In genomic region chr20:21512634-21513180, GRCh38 we compare ENCODE assay signal across 10 cellular contexts. TPM values are rescaled to one million over a fixed set of nuclear protein-coding genes. Genes with fewer than 3 reads are reported as not detected.
DNase-seq lines count a peak whose midpoint lies in the region; ATAC-seq, FAIRE-seq and TF ChIP-seq lines count a peak whose summit lies in the region.
"Had no signal": no experiment of that assay in that cellular context is flagged by ENCODE, and none has a peak within 500 bp of the region (broad histone marks: within the 10 kb centered on the region; RNA-seq: fewer than 3 reads in every experiment).

No MANE protein-coding gene starts in this region.

- no peaks in the 10 kb centered on the region for H3K9me3 ChIP-seq in HepG2 (ENCODE audit: low read length)
- H3K9me3 ChIP-seq in thoracic aorta = no peaks in the 10 kb centered on the region

- in situ Hi-C loops in HepG2 (cut with HindIII; ENCODE audit: extremely low pct_ligation_motif_present, low pct_unique_long_range_greater_than_20kb) = no loop called here

- H3K4me3 Mint-ChIP-seq in activated naive CD4-positive, alpha-beta T cell treated with anti-CD3 and anti-CD28 coated beads, Interleukin-2, amount 50 U/mL, for 24 hours = peak overlapping the region; percentile 76

- no peak for TF ChIP-seq POLR2A in HepG2 (IDR thresholded peaks at IDR 0.05; ENCODE audit: insufficient read depth in 1 of 2, low read depth in 2 of 2, low read length in 2 of 2)

- no peak for DNase-seq in activated naive CD4-positive, alpha-beta T cell treated with Interleukin-2 at 50 U/mL for 16 hours
- DNase-seq in HepG2 (ENCODE audit: low spot score) (no peak), thoracic aorta (ENCODE audit: low spot score) (no peak), HT-29 (ENCODE audit: low spot score) (no peak), SHP77 (lab: John Stamatoyannopoulos, UW) (no peak)
- no peak for DNase-seq in stimulated activated CD4-positive, alpha-beta T cell treated with anti-CD3 and anti-CD28 coated beads, Interleukin-12 subunit alpha, Interleukin-12 subunit beta, amount 100 ng/mL, for 4 hours
- DNase-seq: NCI-H1092 had no signal

- TF ChIP-seq CTCF in HepG2 (CRISPR knock-in tag; IDR thresholded peaks at IDR 0.05) = no peak
- no peak for TF ChIP-seq CTCF in thoracic aorta (IDR thresholded peaks at IDR 0.05)

- H2AFZ ChIP-seq in HepG2 (ENCODE audit: low read length) = no peak overlapping the region

- peaks cover 27 to 92% of the 10 kb centered on the region in 2 experiments for H3K27me3 ChIP-seq in HepG2 (ENCODE audit: control insufficient read depth in 1 of 2, insufficient read depth in 2 of 2, low read length in 2 of 2)
- peaks cover 5% of the 10 kb centered on the region for H3K27me3 ChIP-seq in thoracic aorta (replicated peaks; ENCODE audit: insufficient read depth)

- H3K4me3 ChIP-seq in HepG2 (replicated peaks in 1 of 3; ENCODE audit: insufficient read depth in 1 of 3, low read depth in 2 of 3, low read length in 3 of 3) = peak overlapping the region in 1 of 3 experiments; percentile 40; a peak in 1 of 6 replicates
- peak overlapping the region; percentile 67 for H3K4me3 ChIP-seq in thoracic aorta

- POLR2A ChIA-PET in HepG2 (lab: Yijun Ruan, JAX) = no interaction called here

- ATAC-seq in HepG2 = peak; percentile 29
- no peak for ATAC-seq in thoracic aorta (ENCODE audit: insufficient number of reproducible peaks, low FRiP score, low read depth)

- no peaks in the 10 kb centered on the region for H3K79me2 ChIP-seq in HepG2 (ENCODE audit: insufficient read depth, low read length)

- H3K36me3 ChIP-seq in HepG2 (replicated peaks in 1 of 2; ENCODE audit: control insufficient read depth in 1 of 2, insufficient read depth in 2 of 2, low read length in 2 of 2) (no peaks in the 10 kb centered on the region), thoracic aorta (no peaks in the 10 kb centered on the region)

- no peak for TF ChIP-seq RAD21 in HepG2 (CRISPR knock-in tag; IDR thresholded peaks at IDR 0.05)

- H3K27ac ChIP-seq in angular gyrus (ENCODE audit: low read depth, low read length) (peak overlapping the region; percentile 80), HepG2 (ENCODE audit: extremely low read length, insufficient read depth, low read length) (no peak overlapping the region), thoracic aorta (no peak overlapping the region)
- H3K27ac ChIP-seq: foreskin keratinocyte had no signal

- peaks cover 56% of the 10 kb centered on the region for H3K27me3 Mint-ChIP-seq in activated naive CD4-positive, alpha-beta T cell treated with anti-CD3 and anti-CD28 coated beads, Interleukin-2, amount 50 U/mL, for 24 hours

- peaks cover 58% of the 10 kb centered on the region for H3K4me1 Mint-ChIP-seq in activated naive CD4-positive, alpha-beta T cell treated with anti-CD3 and anti-CD28 coated beads, Interleukin-2, amount 50 U/mL, for 24 hours

- no TSS peak for BruUV-seq in HepG2 (replicated peaks; lab: Mats Ljungman, UMichigan)

- H3K4me2 ChIP-seq in HepG2 (ENCODE audit: low read depth, low read length) = peak overlapping the region; percentile 40

- H3K4me1 ChIP-seq in HepG2 (ENCODE audit: insufficient read depth, low read length) = peaks cover 11% of the 10 kb centered on the region
- H3K4me1 ChIP-seq in thoracic aorta (ENCODE audit: control insufficient read depth in 1 of 2, low read depth in 2 of 2) = peaks cover 28 to 62% of the 10 kb centered on the region in 2 donors
- H3K4me1 ChIP-seq: foreskin keratinocyte had no signal

- no peak for FAIRE-seq in HepG2 (lab: Jason Lieb, UNC)

- WGBS in HepG2 (ENCODE audit: low lambda C conversion rate) = 13% methylated on average over 34 of the region's 34 CpGs

- intact Hi-C loops in HepG2 (cut with micrococcal nuclease; ENCODE audit: unreplicated experiment) = no loop called here

- H3K9ac ChIP-seq in HepG2 (ENCODE audit: insufficient read depth, low read depth, low read length) = no peak overlapping the region

- peaks cover 3% of the 10 kb centered on the region; the same call in 1 of the 2 replicates for H4K20me1 ChIP-seq in HepG2 (ENCODE audit: insufficient read depth, low read length)

- TF ChIP-seq EP300 in HepG2 (IDR thresholded peaks at IDR 0.05; ENCODE audit: low read depth in 2 of 2, low read length in 2 of 2) (no peak), HepG2 (CRISPR knock-in tag; IDR thresholded peaks at IDR 0.05; ENCODE audit: borderline replicate concordance) (no peak)

- H3K27ac Mint-ChIP-seq in activated naive CD4-positive, alpha-beta T cell treated with anti-CD3 and anti-CD28 coated beads, Interleukin-2, amount 50 U/mL, for 24 hours = no peak overlapping the region

- H3K36me3 Mint-ChIP-seq in activated naive CD4-positive, alpha-beta T cell treated with anti-CD3 and anti-CD28 coated beads, Interleukin-2, amount 50 U/mL, for 24 hours = no peaks in the 10 kb centered on the region

- H3K9me3 Mint-ChIP-seq in activated naive CD4-positive, alpha-beta T cell treated with anti-CD3 and anti-CD28 coated beads, Interleukin-2, amount 50 U/mL, for 24 hours = no peaks in the 10 kb centered on the region

- CTCF ChIA-PET in HepG2 (lab: Yijun Ruan, JAX; ENCODE audit: low intra/inter-chr PET ratio, low total read pairs) = no interaction called here

TF ChIP-seq in HepG2, 621 proteins besides CTCF, POLR2A, EP300 and RAD21:
- peak; percentile 35; the same call in 1 of the 2 replicates for TF ChIP-seq ZNF788 (CRISPR knock-in tag; IDR thresholded peaks at IDR 0.05; ENCODE audit: borderline replicate concordance)
- no peak for TF ChIP-seq SIN3B (IDR thresholded peaks at IDR 0.05; ENCODE audit: low read length)
- 0 out of 2 replicates have a peak, but pooled peaks have one; percentile 91 for TF ChIP-seq EZH2 (conservative IDR thresholded peaks at IDR 0.05; ENCODE audit: low read depth, low read length)
- no peak for TF ChIP-seq ZFY (CRISPR knock-in tag; IDR thresholded peaks at IDR 0.05)
- TF ChIP-seq SRSF1 (optimal IDR thresholded peaks at IDR 0.05; ENCODE audit: low read depth, low read length) = peak; percentile 3
- TF ChIP-seq RNF2 (conservative IDR thresholded peaks at IDR 0.05; ENCODE audit: low read depth) = no peak
- TF ChIP-seq, protein P1, sequence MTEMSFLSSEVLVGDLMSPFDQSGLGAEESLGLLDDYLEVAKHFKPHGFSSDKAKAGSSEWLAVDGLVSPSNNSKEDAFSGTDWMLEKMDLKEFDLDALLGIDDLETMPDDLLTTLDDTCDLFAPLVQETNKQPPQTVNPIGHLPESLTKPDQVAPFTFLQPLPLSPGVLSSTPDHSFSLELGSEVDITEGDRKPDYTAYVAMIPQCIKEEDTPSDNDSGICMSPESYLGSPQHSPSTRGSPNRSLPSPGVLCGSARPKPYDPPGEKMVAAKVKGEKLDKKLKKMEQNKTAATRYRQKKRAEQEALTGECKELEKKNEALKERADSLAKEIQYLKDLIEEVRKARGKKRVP (CRISPR knock-in tag; IDR thresholded peaks at IDR 0.05) = no peak
- no peak for TF ChIP-seq SMARCC2 (IDR thresholded peaks at IDR 0.05)
- no peak for TF ChIP-seq NCOA5 (CRISPR knock-in tag; IDR thresholded peaks at IDR 0.05)
- no peak for TF ChIP-seq YEATS2 (CRISPR knock-in tag; IDR thresholded peaks at IDR 0.05; ENCODE audit: borderline replicate concordance)
TF ChIP-seq in HepG2: peak in this region for 3.

RNA-seq across cellular contexts. Expression of gene NKX2-2, which starts 1.2 kb away (rescaled TPM):
- not detected in 2 replicates for total RNA-seq in HepG2 (2016; rRNA removed; fragmentation: Illumina TruSeq; extraction: Trizol)
- total RNA-seq in HepG2 (2016; cell fraction: cytosol; rRNA removed; fragmentation: Illumina TruSeq; extraction: Trizol; ENCODE audit: low read depth) = not detected in 2 replicates
- total RNA-seq in HepG2 (2016; cell fraction: insoluble cytoplasmic fraction; rRNA removed; fragmentation: Illumina TruSeq; extraction: Trizol) = not detected in 2 replicates
- total RNA-seq in HepG2 (2016; cell fraction: membrane; rRNA removed; fragmentation: Illumina TruSeq; extraction: Trizol) = not detected in 2 replicates
- total RNA-seq in HepG2 (2016; cell fraction: nucleus; rRNA removed; fragmentation: Illumina TruSeq; extraction: Trizol) = not detected in 2 replicates
- polyA plus RNA-seq in HepG2 (2011; rRNA removed) = not detected in 2 replicates
- not detected in 2 replicates for polyA plus RNA-seq in HepG2 (2011; cell fraction: cytosol; rRNA removed)
- not detected in 2 replicates for polyA plus RNA-seq in HepG2 (2011; cell fraction: nucleus; rRNA removed)
- polyA plus RNA-seq in HepG2 (2012) = not detected in 2 replicates
- not detected in 2 replicates for polyA plus RNA-seq in HepG2 (2016; cell fraction: cytosol; fragmentation: Illumina TruSeq; extraction: Trizol; ENCODE audit: low read depth)
- polyA plus RNA-seq in HepG2 (2016; cell fraction: insoluble cytoplasmic fraction; fragmentation: Illumina TruSeq; extraction: Trizol; ENCODE audit: low read depth) = not detected in 2 replicates
- not detected in 2 replicates for polyA plus RNA-seq in HepG2 (2016; cell fraction: membrane; fragmentation: Illumina TruSeq; extraction: Trizol; ENCODE audit: low read depth)
- not detected in 2 replicates for polyA plus RNA-seq in HepG2 (2016; cell fraction: nucleus; fragmentation: Illumina TruSeq; extraction: Trizol; ENCODE audit: insufficient read depth, low read depth)
- polyA minus RNA-seq in HepG2 (2011; rRNA and poly(A)+ RNA removed; ENCODE audit: low replicate concordance) = not detected in 2 replicates
- polyA minus RNA-seq in HepG2 (2011; cell fraction: cytosol; rRNA and poly(A)+ RNA removed) = not detected in 2 replicates
- not detected in 2 replicates for polyA minus RNA-seq in HepG2 (2011; cell fraction: nucleus; rRNA and poly(A)+ RNA removed)
- total RNA-seq in thoracic aorta = under 1 TPM in 1 of 2 donors, not detected in 1; 0.35 TPM
- total RNA-seq in HT-29 (2014; rRNA removed; shearing (Covaris generic)) = 0.16 TPM in 1 of 2 replicates, not detected in the other
- total RNA-seq: foreskin keratinocyte had no signal
- polyA plus RNA-seq: foreskin keratinocyte had no signal
